25 cellular contexts compared by ENCODE assay signal in the genomic region with DNA sequence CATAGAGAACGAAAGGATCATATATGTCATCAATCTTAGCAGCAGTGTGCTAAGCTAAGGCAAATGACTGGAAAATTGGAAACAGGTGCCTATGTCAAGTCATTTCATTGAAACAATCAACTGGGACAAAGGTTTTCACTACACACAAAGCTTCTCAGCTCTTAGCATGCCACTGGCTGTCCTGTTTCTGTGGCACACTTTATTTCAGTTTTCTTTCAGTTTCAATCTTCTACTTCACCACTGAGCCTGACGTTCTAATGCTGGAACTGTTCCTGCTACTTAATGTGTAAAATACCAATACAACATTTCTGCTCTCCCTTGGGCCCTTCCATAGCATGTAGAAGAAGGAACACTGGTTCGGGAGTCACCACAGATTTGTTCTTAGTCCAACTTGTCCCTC.
"Had no signal": no experiment of that assay in that cellular context is flagged by ENCODE, and none has a peak within 500 bp of the region (broad histone marks: within the 10 kb centered on the region; RNA-seq: fewer than 3 reads in every experiment).

No MANE protein-coding gene starts in this region.

- H3K79me2 ChIP-seq: hepatocyte had no signal

- H2AFZ ChIP-seq: hepatocyte had no signal

- ATAC-seq: effector memory CD8-positive, alpha-beta T cell; esophagus mucosa; foreskin keratinocyte; gastrocnemius medialis; gastroesophageal sphincter; heart left ventricle; heart right ventricle had no signal

- H3K4me2 ChIP-seq: hepatocyte had no signal

- DNase-seq: colonic mucosa; cortex of kidney; dermis blood vessel endothelial cell; dorsolateral prefrontal cortex; effector CD4-positive, alpha-beta T cell; effector CD8-positive, alpha-beta T cell; effector memory CD4-positive, alpha-beta T cell; effector memory CD8-positive, alpha-beta T cell; endodermal cell; erythroblast; esophagus squamous epithelium; foreskin fibroblast; foreskin keratinocyte; foreskin melanocyte; gastrocnemius medialis; glutamatergic neuron; head of caudate nucleus; heart left ventricle; heart right ventricle had no signal

- H3K9me3 ChIP-seq: colonic mucosa, esophagus muscularis mucosa, esophagus squamous epithelium, gastrocnemius medialis, gastroesophageal sphincter, heart left ventricle, heart right ventricle had no signal

- H3K27ac ChIP-seq: colonic mucosa, coronary artery, dorsolateral prefrontal cortex, epithelial cell of prostate, esophagus muscularis mucosa, esophagus squamous epithelium, foreskin keratinocyte, gastrocnemius medialis, gastroesophageal sphincter, heart left ventricle, heart right ventricle, hepatocyte had no signal

- H3K4me3 ChIP-seq: colonic mucosa, coronary artery, dorsolateral prefrontal cortex, esophagus muscularis mucosa, esophagus squamous epithelium, gastrocnemius medialis, gastroesophageal sphincter, heart left ventricle, heart right ventricle, hepatocyte had no signal

- H3K4me1 ChIP-seq: colonic mucosa, esophagus muscularis mucosa, esophagus squamous epithelium, foreskin keratinocyte, gastrocnemius medialis, gastroesophageal sphincter, heart left ventricle, heart right ventricle had no signal

- H3K36me3 ChIP-seq: colonic mucosa, esophagus muscularis mucosa, esophagus squamous epithelium, gastrocnemius medialis, gastroesophageal sphincter, heart left ventricle, heart right ventricle had no signal

- H3K27me3 ChIP-seq: colonic mucosa, esophagus muscularis mucosa, esophagus squamous epithelium, foreskin keratinocyte, gastrocnemius medialis, gastroesophageal sphincter, heart left ventricle, heart right ventricle, hepatocyte had no signal
